ENCODE assay signal across 14 cellular contexts in genomic region chr5:36202521-36202961, GRCh38. TPM values are rescaled to one million over a fixed set of nuclear protein-coding genes. Genes with fewer than 3 reads are reported as not detected.
A peak's percentile ranks its signal among the peaks of the same experiment; 100 is the strongest.
DNase-seq lines count a peak whose midpoint lies in the region; ATAC-seq and TF ChIP-seq lines count a peak whose summit lies in the region.
"Had no signal": no experiment of that assay in that cellular context is flagged by ENCODE, and none has a peak within 500 bp of the region (broad histone marks: within the 10 kb centered on the region; RNA-seq: fewer than 3 reads in every experiment).

No MANE protein-coding gene starts in this region.

- no peaks in the 10 kb centered on the region for H3K36me3 ChIP-seq in brain microvascular endothelial cell (replicated peaks)
- H3K36me3 ChIP-seq in left lung: peaks cover 0 to 41% of the 10 kb centered on the region in 2 donors
- peaks cover 53% of the 10 kb centered on the region for H3K36me3 ChIP-seq in suprapubic skin

- ATAC-seq in left lung: peak; percentile 76
- no peak for ATAC-seq in GM19023 (IDR thresholded peaks at IDR 0.05; ENCODE audit: unreplicated experiment)
- ATAC-seq: foreskin keratinocyte, Panc1 had no signal

- no peak overlapping the region for H3K4me3 ChIP-seq in brain microvascular endothelial cell (ENCODE audit: low read depth, low read length)
- no peak overlapping the region for H3K4me3 ChIP-seq in left lung
- H3K4me3 ChIP-seq in suprapubic skin: no peak overlapping the region

- 62% methylated on average over 3 of the region's 3 CpGs for WGBS in suprapubic skin

- H3K4me1 ChIP-seq in left lung (peaks cover 0 to 5% of the 10 kb centered on the region in 2 donors), suprapubic skin (no peaks in the 10 kb centered on the region)

- TF ChIP-seq CTCF in brain microvascular endothelial cell (IDR thresholded peaks at IDR 0.05; ENCODE audit: low read depth, low read length, missing control alignments): no peak
- no peak for TF ChIP-seq CTCF in left lung (IDR thresholded peaks at IDR 0.05)
- no peak for TF ChIP-seq CTCF in suprapubic skin (IDR thresholded peaks at IDR 0.05)

- DNase-seq in COLO829 (ENCODE audit: low spot score) (peak; percentile 4), NCI-H187 (lab: John Stamatoyannopoulos, UW) (peak; percentile 76 to 84), brain microvascular endothelial cell (peak; percentile 36), left lung (no peak), NCI-H1436 treated with DMSO at 0.1 percent for 48 hours (lab: John Stamatoyannopoulos, UW) (no peak), suprapubic skin (ENCODE audit: low spot score in 2 of 2) (no peak)
- no peak for DNase-seq in activated CD4-positive, CD25-positive, alpha-beta regulatory T cell (lab: John Stamatoyannopoulos, UW)
- DNase-seq: activated CD4-positive, alpha-beta memory T cell treated with anti-CD3 and anti-CD28 coated beads, Interleukin-2, amount 10 ng/mL, durations not matched to agents 7 days and 5 days; naive B cell; T1000 had no signal

- in situ Hi-C loops in brain microvascular endothelial cell (cut with HindIII; ENCODE audit: low pct_ligation_motif_present, low sequenced_read_pairs): no loop called here

- no peak for TF ChIP-seq EP300 in suprapubic skin (IDR thresholded peaks at IDR 0.05)

- no peak for TF ChIP-seq POLR2A in suprapubic skin (IDR thresholded peaks at IDR 0.05)

- intact Hi-C loops in left lung (cut with DNase I): no loop called here

- H3K27ac ChIP-seq in brain microvascular endothelial cell (no peak overlapping the region), left lung (no peak overlapping the region), suprapubic skin (no peak overlapping the region)
- H3K27ac ChIP-seq: foreskin keratinocyte, KMS-11 had no signal

- H3K27me3 ChIP-seq in brain microvascular endothelial cell (replicated peaks) (no peaks in the 10 kb centered on the region), left lung (no peaks in the 10 kb centered on the region), suprapubic skin (no peaks in the 10 kb centered on the region)
- H3K27me3 ChIP-seq: foreskin keratinocyte had no signal

- H3K9me3 ChIP-seq in left lung (no peaks in the 10 kb centered on the region), suprapubic skin (no peaks in the 10 kb centered on the region)

RNA-seq across cellular contexts. Expression of gene NADK2, which starts 39.2 kb away (rescaled TPM):
- 10 to 100 TPM; 23.8 to 30.8 TPM for total RNA-seq in left lung
- total RNA-seq in suprapubic skin: 10 to 100 TPM; 12.3 to 18.4 (median 15.7) TPM

RNA-seq across cellular contexts. Expression of gene SKP2, which starts 50.6 kb away (rescaled TPM):
- 10 to 100 TPM; 18.4 to 21.2 TPM for total RNA-seq in left lung
- 10 to 100 TPM; 10.7 to 20.8 (median 13.5) TPM for total RNA-seq in suprapubic skin

RNA-seq across cellular contexts. Expression of gene LMBRD2, which starts 50.9 kb away (rescaled TPM):
- total RNA-seq in left lung (10 to 100 TPM; 12.9 to 13.2 TPM), suprapubic skin (10 to 100 TPM in 3 of 4 donors, 1 to 10 TPM in 1; 9.5 to 17.1 (median 11.1) TPM)

Comparison
In these comparisons a context has a peak if more than half of its experiments do, and no peak if none do; other contexts are left out.
1. DNase-seq: peak in COLO829 (single experiment), NCI-H187 (2 of 2) and brain microvascular endothelial cell (single experiment); none in left lung (0 of 2), NCI-H1436 treated with DMSO at 0.1 percent for 48 hours (single experiment), activated CD4-positive, CD25-positive, alpha-beta regulatory T cell (0 of 4) and suprapubic skin (0 of 2).